1 cellular context compared by ENCODE assay signal in the genomic region with DNA sequence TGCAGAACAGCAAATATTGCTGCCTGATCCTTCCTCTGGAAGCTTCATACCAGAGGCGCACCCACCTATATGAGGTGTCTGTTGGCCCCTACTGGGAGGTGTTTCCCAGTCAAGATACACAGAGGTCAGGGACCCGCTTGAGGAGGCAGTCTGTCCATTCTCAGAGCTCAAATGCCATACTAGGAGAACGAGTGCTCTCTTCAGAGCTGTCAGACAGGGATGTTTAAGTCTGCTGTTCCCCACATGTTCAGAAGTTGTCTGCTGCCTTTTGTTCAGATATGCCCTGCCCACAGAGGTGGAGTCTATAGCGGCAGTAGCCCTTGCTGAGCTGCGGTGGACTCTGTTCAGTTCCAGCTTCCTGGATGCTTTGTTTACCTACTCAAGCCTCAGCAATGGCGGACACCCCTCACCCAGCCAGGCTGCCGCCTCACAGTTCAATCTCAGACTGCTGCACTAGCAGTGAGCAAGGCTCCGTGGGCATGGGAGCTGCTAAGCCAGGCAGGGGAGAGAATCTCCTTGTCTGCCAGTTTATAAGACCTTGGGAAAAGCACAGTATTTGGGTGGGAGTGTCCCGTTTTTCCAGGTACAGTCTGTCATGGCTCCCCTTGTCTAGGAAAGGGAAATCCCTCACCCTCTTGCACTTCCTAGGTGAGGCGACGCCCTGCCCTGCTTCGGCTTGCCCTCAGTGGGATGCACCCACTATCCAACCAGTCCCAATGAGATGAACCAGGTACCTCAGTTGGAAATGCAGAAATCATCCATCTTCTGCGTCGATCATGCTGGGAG.
TF ChIP-seq lines count a peak whose summit lies in the region.
"Not testable (repeated sequence)": the region's sequence is repeated elsewhere in the genome, so short reads cannot be mapped to it uniquely, and the experiment has no call there.

No MANE protein-coding gene starts in this region.

TF ChIP-seq in HepG2, 621 proteins besides CTCF, POLR2A, EP300 and RAD21 (continued from another document and continues in another):
- TF ChIP-seq HMGXB3 (CRISPR knock-in tag; IDR thresholded peaks at IDR 0.05; ENCODE audit: borderline replicate concordance) (peak; percentile 11; the same call in 1 of the 2 replicates), ZMAT3 (CRISPR knock-in tag; conservative IDR thresholded peaks at IDR 0.05) (peak; percentile 75), ZNF292 (CRISPR knock-in tag; IDR thresholded peaks at IDR 0.05; ENCODE audit: borderline replicate concordance, low read depth) (peak; percentile 94; the same call in 1 of the 2 replicates), DMTF1 (CRISPR knock-in tag; IDR thresholded peaks at IDR 0.05) (peak; percentile 49; the same call in 1 of the 2 replicates), ZNF318 (CRISPR knock-in tag; IDR thresholded peaks at IDR 0.05) (peak; percentile 63; the same call in 1 of the 2 replicates), KDM6A (CRISPR knock-in tag; IDR thresholded peaks at IDR 0.05; ENCODE audit: low read depth) (0 out of 2 replicates have a peak, but pooled peaks have one; percentile 30), TAF1 (CRISPR knock-in tag; IDR thresholded peaks at IDR 0.05) (peak; percentile 62), GABPA (CRISPR knock-in tag; IDR thresholded peaks at IDR 0.05; ENCODE audit: low read depth) (peak; percentile 42; the same call in 1 of the 2 replicates), POLR2AphosphoS5 (IDR thresholded peaks at IDR 0.05; ENCODE audit: low read depth, low read length) (peak; percentile 48; the same call in 1 of the 2 replicates), ZNF607 (CRISPR knock-in tag; IDR thresholded peaks at IDR 0.05; ENCODE audit: borderline replicate concordance) (peak; percentile 60; the same call in 1 of the 2 replicates), HNF4A (CRISPR knock-in tag; IDR thresholded peaks at IDR 0.05) (peak; percentile 66; the same call in 1 of the 2 replicates), TGIF2 (CRISPR knock-in tag; IDR thresholded peaks at IDR 0.05) (peak; percentile 54; the same call in 1 of the 2 replicates), SOX5 (CRISPR knock-in tag; IDR thresholded peaks at IDR 0.05; ENCODE audit: borderline replicate concordance) (peak; percentile 67)
- TF ChIP-seq, protein P1, sequence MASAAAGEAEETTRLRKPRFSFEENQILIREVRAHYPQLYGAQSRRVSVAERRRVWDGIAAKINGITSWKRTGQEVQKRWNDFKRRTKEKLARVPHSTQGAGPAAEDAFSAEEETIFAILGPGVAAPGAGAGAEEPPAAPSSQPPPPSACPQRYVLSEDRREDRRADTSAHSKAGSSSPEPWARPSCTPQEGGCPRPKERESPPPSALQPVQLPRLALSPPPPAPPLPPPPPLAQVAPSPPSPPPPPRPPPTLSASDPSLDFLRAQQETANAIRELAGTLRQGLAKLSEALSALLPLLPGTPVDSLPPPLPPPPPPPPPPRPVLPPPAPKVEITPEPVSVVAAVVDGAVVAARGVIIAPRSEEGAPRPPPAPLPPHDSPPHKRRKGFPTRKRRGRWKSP (CRISPR knock-in tag; IDR thresholded peaks at IDR 0.05) = 0 out of 2 replicates have a peak, but pooled peaks have one; percentile 15
- not testable (repeated sequence) for TF ChIP-seq GABPA (IDR thresholded peaks at IDR 0.05; ENCODE audit: low read depth, low read length)
- TF ChIP-seq, protein P2, sequence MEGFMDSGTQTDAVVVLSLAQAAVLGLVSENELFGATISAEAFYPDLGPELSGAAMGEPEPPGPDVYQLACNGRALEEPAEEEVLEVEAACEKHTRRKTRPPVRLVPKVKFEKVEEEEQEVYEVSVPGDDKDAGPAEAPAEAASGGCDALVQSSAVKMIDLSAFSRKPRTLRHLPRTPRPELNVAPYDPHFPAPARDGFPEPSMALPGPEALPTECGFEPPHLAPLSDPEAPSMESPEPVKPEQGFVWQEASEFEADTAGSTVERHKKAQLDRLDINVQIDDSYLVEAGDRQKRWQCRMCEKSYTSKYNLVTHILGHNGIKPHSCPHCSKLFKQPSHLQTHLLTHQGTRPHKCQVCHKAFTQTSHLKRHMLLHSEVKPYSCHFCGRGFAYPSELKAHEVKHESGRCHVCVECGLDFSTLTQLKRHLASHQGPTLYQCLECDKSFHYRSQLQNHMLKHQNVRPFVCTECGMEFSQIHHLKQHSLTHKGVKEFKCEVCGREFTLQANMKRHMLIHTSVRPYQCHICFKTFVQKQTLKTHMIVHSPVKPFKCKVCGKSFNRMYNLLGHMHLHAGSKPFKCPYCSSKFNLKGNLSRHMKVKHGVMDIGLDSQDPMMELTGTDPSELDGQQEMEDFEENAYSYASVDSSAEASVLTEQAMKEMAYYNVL (CRISPR knock-in tag; IDR thresholded peaks at IDR 0.05; ENCODE audit: borderline replicate concordance) = 0 out of 2 replicates have a peak, but pooled peaks have one; percentile 12
- TF ChIP-seq, protein P3, sequence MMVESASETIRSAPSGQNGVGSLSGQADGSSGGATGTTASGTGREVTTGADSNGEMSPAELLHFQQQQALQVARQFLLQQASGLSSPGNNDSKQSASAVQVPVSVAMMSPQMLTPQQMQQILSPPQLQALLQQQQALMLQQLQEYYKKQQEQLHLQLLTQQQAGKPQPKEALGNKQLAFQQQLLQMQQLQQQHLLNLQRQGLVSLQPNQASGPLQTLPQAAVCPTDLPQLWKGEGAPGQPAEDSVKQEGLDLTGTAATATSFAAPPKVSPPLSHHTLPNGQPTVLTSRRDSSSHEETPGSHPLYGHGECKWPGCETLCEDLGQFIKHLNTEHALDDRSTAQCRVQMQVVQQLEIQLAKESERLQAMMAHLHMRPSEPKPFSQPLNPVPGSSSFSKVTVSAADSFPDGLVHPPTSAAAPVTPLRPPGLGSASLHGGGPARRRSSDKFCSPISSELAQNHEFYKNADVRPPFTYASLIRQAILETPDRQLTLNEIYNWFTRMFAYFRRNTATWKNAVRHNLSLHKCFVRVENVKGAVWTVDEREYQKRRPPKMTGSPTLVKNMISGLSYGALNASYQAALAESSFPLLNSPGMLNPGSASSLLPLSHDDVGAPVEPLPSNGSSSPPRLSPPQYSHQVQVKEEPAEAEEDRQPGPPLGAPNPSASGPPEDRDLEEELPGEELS (CRISPR knock-in tag; IDR thresholded peaks at IDR 0.05) = peak; percentile 62
